In genomic region chr1:85707990-85708825, GRCh38 we compare ENCODE assay signal across 1 cellular context.
TF ChIP-seq lines count a peak whose summit lies in the region.

Gene ZNHIT6, minus strand, starts transcription at chr1:85708433. Its CDS starts 149 bp downstream, at chr1:85708284.

TF ChIP-seq in GM12878, 131 proteins besides CTCF, POLR2A, EP300 and RAD21 (continued from another document and continues in another):
- TF ChIP-seq ATF7 (IDR thresholded peaks at IDR 0.05; ENCODE audit: low read depth), result 0 out of 2 replicates have a peak, but pooled peaks have one; percentile 11
- 0 out of 2 replicates have a peak, but pooled peaks have one; percentile 46 for TF ChIP-seq GABPA (IDR thresholded peaks at IDR 0.05; ENCODE audit: low read depth)
- no peak for TF ChIP-seq USF1 (IDR thresholded peaks at IDR 0.05; ENCODE audit: borderline replicate concordance, extremely low read length, insufficient read depth, low read depth, low read length)
- peak; percentile 39 for TF ChIP-seq MLLT1 (IDR thresholded peaks at IDR 0.05)
- no peak for TF ChIP-seq ZBED1 (IDR thresholded peaks at IDR 0.05; ENCODE audit: borderline replicate concordance)
- peak; percentile 94 for TF ChIP-seq HDGF (IDR thresholded peaks at IDR 0.05)
- peak; percentile 82; the same call in 1 of the 2 replicates for TF ChIP-seq POLR2AphosphoS5 (IDR thresholded peaks at IDR 0.05; ENCODE audit: low read length)
- no peak for TF ChIP-seq SKIL (IDR thresholded peaks at IDR 0.05; ENCODE audit: low read depth, poor library complexity, severe bottlenecking)
- 0 out of 2 replicates have a peak, but pooled peaks have one; percentile 27 for TF ChIP-seq DPF2 (IDR thresholded peaks at IDR 0.05)
- TF ChIP-seq CBFB (IDR thresholded peaks at IDR 0.05; ENCODE audit: low read depth), result 0 out of 2 replicates have a peak, but pooled peaks have one; percentile 55
- no peak for TF ChIP-seq KAT2A (conservative IDR thresholded peaks at IDR 0.05; ENCODE audit: control insufficient read depth, low read depth, low read length)
- TF ChIP-seq RB1 (IDR thresholded peaks at IDR 0.05; ENCODE audit: borderline replicate concordance), result peak; percentile 42; the same call in 1 of the 2 replicates
- 0 out of 2 replicates have a peak, but pooled peaks have one; percentile 19 for TF ChIP-seq IRF4 (IDR thresholded peaks at IDR 0.05; ENCODE audit: low read depth, low read length)
- no peak for TF ChIP-seq ATF2 (IDR thresholded peaks at IDR 0.05; ENCODE audit: low read length)
- TF ChIP-seq SMARCA5 (IDR thresholded peaks at IDR 0.05), result no peak
- peak; percentile 68 for TF ChIP-seq PKNOX1 (IDR thresholded peaks at IDR 0.05)
- TF ChIP-seq PRDM15 (CRISPR knock-in tag; IDR thresholded peaks at IDR 0.05), result no peak
- peak; percentile 36; the same call in 1 of the 2 replicates for TF ChIP-seq EED (IDR thresholded peaks at IDR 0.05; ENCODE audit: low read depth)
- no peak for TF ChIP-seq FOXK2 (IDR thresholded peaks at IDR 0.05)
- no peak for TF ChIP-seq BCLAF1 (IDR thresholded peaks at IDR 0.05)
- TF ChIP-seq BCL11A (IDR thresholded peaks at IDR 0.05; ENCODE audit: low read depth, low read length), result 0 out of 2 replicates have a peak, but pooled peaks have one; percentile 15
- TF ChIP-seq NBN (IDR thresholded peaks at IDR 0.05), result peak; percentile 93
- TF ChIP-seq WRNIP1 (IDR thresholded peaks at IDR 0.05; ENCODE audit: borderline replicate concordance, low read depth, low read length), result no peak
- no peak for TF ChIP-seq IRF5 (IDR thresholded peaks at IDR 0.05; ENCODE audit: borderline replicate concordance)
- peak; percentile 75 for TF ChIP-seq E2F8 (IDR thresholded peaks at IDR 0.05; ENCODE audit: low read depth, partially characterized antibody)
- peak; percentile 40; the same call in 1 of the 2 replicates for TF ChIP-seq CHD2 (IDR thresholded peaks at IDR 0.05; ENCODE audit: borderline replicate concordance, low read depth, low read length)
- no peak for TF ChIP-seq CEBPZ (IDR thresholded peaks at IDR 0.05; ENCODE audit: low read depth, low read length)
- no peak for TF ChIP-seq NFYA (IDR thresholded peaks at IDR 0.05; ENCODE audit: borderline replicate concordance, low read depth, low read length)
- 0 out of 3 replicates have a peak, but pooled peaks of 1 of the 2 experiments have one; percentile 32 for TF ChIP-seq EGR1 (IDR thresholded peaks at IDR 0.05; ENCODE audit: borderline replicate concordance in 1 of 2, low read depth in 2 of 2, low read length in 2 of 2)
- no peak for TF ChIP-seq CBX3 (IDR thresholded peaks at IDR 0.05; ENCODE audit: borderline replicate concordance, low read depth)
